ENCODE assay signal across 1 cellular context in the genomic region with DNA sequence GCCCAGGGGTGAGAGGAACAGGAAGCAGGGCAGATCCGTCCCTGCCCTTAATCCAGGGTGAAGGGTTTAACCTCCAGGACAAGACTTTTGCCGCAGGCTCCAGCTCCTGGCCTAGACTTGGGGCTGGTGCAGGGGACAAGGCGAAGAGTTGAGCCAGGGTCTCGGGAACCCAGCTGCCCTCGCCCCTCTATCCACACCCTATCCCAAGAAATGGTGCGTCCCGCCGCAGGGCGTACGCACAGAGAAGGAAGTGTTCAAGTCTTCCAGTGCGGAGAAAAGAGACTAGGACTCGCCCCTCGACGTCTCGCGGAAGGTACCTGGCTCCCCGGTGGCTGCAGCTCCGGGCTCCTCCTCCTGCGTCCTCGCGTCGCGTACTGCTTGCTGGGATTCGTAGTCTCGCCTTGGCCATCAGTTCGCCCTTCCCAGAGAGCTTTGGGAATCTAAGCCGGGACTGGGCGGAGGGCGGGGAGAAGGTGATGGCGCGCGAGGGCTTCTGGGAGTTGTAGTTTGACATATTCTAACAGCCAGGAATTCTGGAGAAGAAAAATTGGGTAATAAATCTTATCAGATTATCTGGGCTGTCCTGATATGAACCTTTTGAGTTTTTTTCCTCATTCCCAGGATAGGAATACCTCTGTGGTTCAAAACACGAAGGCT.
TF ChIP-seq lines count a peak whose summit lies in the region.

A gene with protein sequence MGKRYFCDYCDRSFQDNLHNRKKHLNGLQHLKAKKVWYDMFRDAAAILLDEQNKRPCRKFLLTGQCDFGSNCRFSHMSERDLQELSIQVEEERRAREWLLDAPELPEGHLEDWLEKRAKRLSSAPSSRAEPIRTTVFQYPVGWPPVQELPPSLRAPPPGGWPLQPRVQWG (minus strand): TSS at position 376 of the 657 bp plus-strand sequence. CDS start 18,463 bp downstream, outside the sequence.

TF ChIP-seq in HepG2, 621 proteins besides CTCF, POLR2A, EP300 and RAD21 (continued from another document and continues in another):
- TF ChIP-seq ZNF770 (CRISPR knock-in tag; IDR thresholded peaks at IDR 0.05) (peak; percentile 32; the same call in 1 of the 2 replicates), KLF16 (CRISPR knock-in tag; IDR thresholded peaks at IDR 0.05) (peak in 1 of 2 experiments; percentile 62; a peak in 2 of 4 replicates), TEAD3 (CRISPR knock-in tag; optimal IDR thresholded peaks at IDR 0.05; ENCODE audit: borderline replicate concordance) (peak; percentile 17), THAP11 (CRISPR knock-in tag; IDR thresholded peaks at IDR 0.05) (peak; percentile 98), ZNF235 (CRISPR knock-in tag; IDR thresholded peaks at IDR 0.05; ENCODE audit: borderline replicate concordance) (no peak), JARID2 (CRISPR knock-in tag; IDR thresholded peaks at IDR 0.05; ENCODE audit: insufficient replicate concordance) (peak; percentile 91), KDM5B (CRISPR knock-in tag; IDR thresholded peaks at IDR 0.05; ENCODE audit: borderline replicate concordance) (0 out of 2 replicates have a peak, but pooled peaks have one; percentile 58), ZFAT (CRISPR knock-in tag; conservative IDR thresholded peaks at IDR 0.05) (no peak), ATRX (CRISPR knock-in tag; IDR thresholded peaks at IDR 0.05; ENCODE audit: borderline replicate concordance) (no peak), ZFYVE20 (CRISPR knock-in tag; IDR thresholded peaks at IDR 0.05; ENCODE audit: borderline replicate concordance, low read depth) (no peak), PHF21A (CRISPR knock-in tag; IDR thresholded peaks at IDR 0.05) (peak; percentile 42; the same call in 1 of the 2 replicates), PTBP1 (IDR thresholded peaks at IDR 0.05; ENCODE audit: low read depth, low read length, poor library complexity, severe bottlenecking) (no peak), TFDP1 (CRISPR knock-in tag; IDR thresholded peaks at IDR 0.05; ENCODE audit: borderline replicate concordance) (peak; percentile 23; the same call in 1 of the 2 replicates), TAF15 (IDR thresholded peaks at IDR 0.05; ENCODE audit: low read depth, low read length, poor library complexity, severe bottlenecking) (peak; percentile 32), SNAI1 (CRISPR knock-in tag; IDR thresholded peaks at IDR 0.05; ENCODE audit: borderline replicate concordance) (peak; percentile 91; the same call in 1 of the 2 replicates), GPBP1L1 (CRISPR knock-in tag; IDR thresholded peaks at IDR 0.05) (no peak), ZNF780A (CRISPR knock-in tag; IDR thresholded peaks at IDR 0.05) (no peak), ISX (CRISPR knock-in tag; conservative IDR thresholded peaks at IDR 0.05) (no peak), TP53 (CRISPR knock-in tag; conservative IDR thresholded peaks at IDR 0.05) (no peak), ZSCAN20 (CRISPR knock-in tag; IDR thresholded peaks at IDR 0.05; ENCODE audit: borderline replicate concordance) (no peak), KAT8 (CRISPR knock-in tag; IDR thresholded peaks at IDR 0.05) (peak; percentile 87), RBFOX2 (IDR thresholded peaks at IDR 0.05; ENCODE audit: low read depth, low read length) (peak; percentile 66; the same call in 1 of the 2 replicates), LCORL (IDR thresholded peaks at IDR 0.05) (no peak), LCORL (CRISPR knock-in tag; IDR thresholded peaks at IDR 0.05) (no peak; the same call in 1 of the 2 replicates), ZNF264 (CRISPR knock-in tag; IDR thresholded peaks at IDR 0.05) (no peak), ZFP37 (CRISPR knock-in tag; IDR thresholded peaks at IDR 0.05; ENCODE audit: borderline replicate concordance) (no peak), ZNF670 (CRISPR knock-in tag; IDR thresholded peaks at IDR 0.05; ENCODE audit: borderline replicate concordance) (peak; percentile 78; the same call in 1 of the 2 replicates), SP5 (CRISPR knock-in tag; IDR thresholded peaks at IDR 0.05; ENCODE audit: borderline replicate concordance, low read depth) (no peak; the same call in 1 of the 2 replicates), ZNF816 (CRISPR knock-in tag; IDR thresholded peaks at IDR 0.05; ENCODE audit: borderline replicate concordance) (no peak), MXD4 (CRISPR knock-in tag; IDR thresholded peaks at IDR 0.05) (peak; percentile 47; the same call in 1 of the 2 replicates), KMT2A (CRISPR knock-in tag; IDR thresholded peaks at IDR 0.05) (peak; percentile 64), BHLHE40 (IDR thresholded peaks at IDR 0.05; ENCODE audit: low read length) (no peak), KAT2B (IDR thresholded peaks at IDR 0.05; ENCODE audit: borderline replicate concordance, low read depth, low read length) (no peak), ZNF614 (CRISPR knock-in tag; IDR thresholded peaks at IDR 0.05; ENCODE audit: borderline replicate concordance) (no peak; the same call in 1 of the 2 replicates), E2F2 (CRISPR knock-in tag; IDR thresholded peaks at IDR 0.05; ENCODE audit: borderline replicate concordance) (no peak), FOXJ3 (CRISPR knock-in tag; IDR thresholded peaks at IDR 0.05; ENCODE audit: borderline replicate concordance) (peak; percentile 12; the same call in 1 of the 2 replicates), ZNF674 (CRISPR knock-in tag; IDR thresholded peaks at IDR 0.05; ENCODE audit: low read depth) (no peak)
- TF ChIP-seq, protein P1, sequence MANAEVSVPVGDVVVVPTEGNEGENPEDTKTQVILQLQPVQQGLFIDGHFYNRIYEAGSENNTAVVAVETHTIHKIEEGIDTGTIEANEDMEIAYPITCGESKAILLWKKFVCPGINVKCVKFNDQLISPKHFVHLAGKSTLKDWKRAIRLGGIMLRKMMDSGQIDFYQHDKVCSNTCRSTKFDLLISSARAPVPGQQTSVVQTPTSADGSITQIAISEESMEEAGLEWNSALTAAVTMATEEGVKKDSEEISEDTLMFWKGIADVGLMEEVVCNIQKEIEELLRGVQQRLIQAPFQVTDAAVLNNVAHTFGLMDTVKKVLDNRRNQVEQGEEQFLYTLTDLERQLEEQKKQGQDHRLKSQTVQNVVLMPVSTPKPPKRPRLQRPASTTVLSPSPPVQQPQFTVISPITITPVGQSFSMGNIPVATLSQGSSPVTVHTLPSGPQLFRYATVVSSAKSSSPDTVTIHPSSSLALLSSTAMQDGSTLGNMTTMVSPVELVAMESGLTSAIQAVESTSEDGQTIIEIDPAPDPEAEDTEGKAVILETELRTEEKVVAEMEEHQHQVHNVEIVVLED (CRISPR knock-in tag; IDR thresholded peaks at IDR 0.05; ENCODE audit: borderline replicate concordance), result peak; percentile 99
- TF ChIP-seq, protein P2, sequence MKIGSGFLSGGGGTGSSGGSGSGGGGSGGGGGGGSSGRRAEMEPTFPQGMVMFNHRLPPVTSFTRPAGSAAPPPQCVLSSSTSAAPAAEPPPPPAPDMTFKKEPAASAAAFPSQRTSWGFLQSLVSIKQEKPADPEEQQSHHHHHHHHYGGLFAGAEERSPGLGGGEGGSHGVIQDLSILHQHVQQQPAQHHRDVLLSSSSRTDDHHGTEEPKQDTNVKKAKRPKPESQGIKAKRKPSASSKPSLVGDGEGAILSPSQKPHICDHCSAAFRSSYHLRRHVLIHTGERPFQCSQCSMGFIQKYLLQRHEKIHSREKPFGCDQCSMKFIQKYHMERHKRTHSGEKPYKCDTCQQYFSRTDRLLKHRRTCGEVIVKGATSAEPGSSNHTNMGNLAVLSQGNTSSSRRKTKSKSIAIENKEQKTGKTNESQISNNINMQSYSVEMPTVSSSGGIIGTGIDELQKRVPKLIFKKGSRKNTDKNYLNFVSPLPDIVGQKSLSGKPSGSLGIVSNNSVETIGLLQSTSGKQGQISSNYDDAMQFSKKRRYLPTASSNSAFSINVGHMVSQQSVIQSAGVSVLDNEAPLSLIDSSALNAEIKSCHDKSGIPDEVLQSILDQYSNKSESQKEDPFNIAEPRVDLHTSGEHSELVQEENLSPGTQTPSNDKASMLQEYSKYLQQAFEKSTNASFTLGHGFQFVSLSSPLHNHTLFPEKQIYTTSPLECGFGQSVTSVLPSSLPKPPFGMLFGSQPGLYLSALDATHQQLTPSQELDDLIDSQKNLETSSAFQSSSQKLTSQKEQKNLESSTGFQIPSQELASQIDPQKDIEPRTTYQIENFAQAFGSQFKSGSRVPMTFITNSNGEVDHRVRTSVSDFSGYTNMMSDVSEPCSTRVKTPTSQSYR (CRISPR knock-in tag; IDR thresholded peaks at IDR 0.05; ENCODE audit: borderline replicate concordance), result no peak
- TF ChIP-seq, protein P3, sequence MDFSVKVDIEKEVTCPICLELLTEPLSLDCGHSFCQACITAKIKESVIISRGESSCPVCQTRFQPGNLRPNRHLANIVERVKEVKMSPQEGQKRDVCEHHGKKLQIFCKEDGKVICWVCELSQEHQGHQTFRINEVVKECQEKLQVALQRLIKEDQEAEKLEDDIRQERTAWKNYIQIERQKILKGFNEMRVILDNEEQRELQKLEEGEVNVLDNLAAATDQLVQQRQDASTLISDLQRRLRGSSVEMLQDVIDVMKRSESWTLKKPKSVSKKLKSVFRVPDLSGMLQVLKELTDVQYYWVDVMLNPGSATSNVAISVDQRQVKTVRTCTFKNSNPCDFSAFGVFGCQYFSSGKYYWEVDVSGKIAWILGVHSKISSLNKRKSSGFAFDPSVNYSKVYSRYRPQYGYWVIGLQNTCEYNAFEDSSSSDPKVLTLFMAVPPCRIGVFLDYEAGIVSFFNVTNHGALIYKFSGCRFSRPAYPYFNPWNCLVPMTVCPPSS (IDR thresholded peaks at IDR 0.05), result no peak
- TF ChIP-seq, protein P4, sequence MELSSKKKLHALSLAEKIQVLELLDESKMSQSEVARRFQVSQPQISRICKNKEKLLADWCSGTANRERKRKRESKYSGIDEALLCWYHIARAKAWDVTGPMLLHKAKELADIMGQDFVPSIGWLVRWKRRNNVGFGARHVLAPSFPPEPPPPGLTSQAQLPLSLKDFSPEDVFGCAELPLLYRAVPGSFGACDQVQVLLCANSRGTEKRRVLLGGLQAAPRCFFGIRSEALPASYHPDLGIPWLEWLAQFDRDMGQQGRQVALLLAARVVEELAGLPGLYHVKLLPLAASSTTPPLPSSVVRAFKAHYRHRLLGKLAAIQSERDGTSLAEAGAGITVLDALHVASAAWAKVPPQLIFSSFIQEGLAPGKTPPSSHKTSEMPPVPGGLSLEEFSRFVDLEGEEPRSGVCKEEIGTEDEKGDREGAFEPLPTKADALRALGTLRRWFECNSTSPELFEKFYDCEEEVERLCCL (CRISPR knock-in tag; IDR thresholded peaks at IDR 0.05; ENCODE audit: borderline replicate concordance), result no peak
- TF ChIP-seq, protein P5, sequence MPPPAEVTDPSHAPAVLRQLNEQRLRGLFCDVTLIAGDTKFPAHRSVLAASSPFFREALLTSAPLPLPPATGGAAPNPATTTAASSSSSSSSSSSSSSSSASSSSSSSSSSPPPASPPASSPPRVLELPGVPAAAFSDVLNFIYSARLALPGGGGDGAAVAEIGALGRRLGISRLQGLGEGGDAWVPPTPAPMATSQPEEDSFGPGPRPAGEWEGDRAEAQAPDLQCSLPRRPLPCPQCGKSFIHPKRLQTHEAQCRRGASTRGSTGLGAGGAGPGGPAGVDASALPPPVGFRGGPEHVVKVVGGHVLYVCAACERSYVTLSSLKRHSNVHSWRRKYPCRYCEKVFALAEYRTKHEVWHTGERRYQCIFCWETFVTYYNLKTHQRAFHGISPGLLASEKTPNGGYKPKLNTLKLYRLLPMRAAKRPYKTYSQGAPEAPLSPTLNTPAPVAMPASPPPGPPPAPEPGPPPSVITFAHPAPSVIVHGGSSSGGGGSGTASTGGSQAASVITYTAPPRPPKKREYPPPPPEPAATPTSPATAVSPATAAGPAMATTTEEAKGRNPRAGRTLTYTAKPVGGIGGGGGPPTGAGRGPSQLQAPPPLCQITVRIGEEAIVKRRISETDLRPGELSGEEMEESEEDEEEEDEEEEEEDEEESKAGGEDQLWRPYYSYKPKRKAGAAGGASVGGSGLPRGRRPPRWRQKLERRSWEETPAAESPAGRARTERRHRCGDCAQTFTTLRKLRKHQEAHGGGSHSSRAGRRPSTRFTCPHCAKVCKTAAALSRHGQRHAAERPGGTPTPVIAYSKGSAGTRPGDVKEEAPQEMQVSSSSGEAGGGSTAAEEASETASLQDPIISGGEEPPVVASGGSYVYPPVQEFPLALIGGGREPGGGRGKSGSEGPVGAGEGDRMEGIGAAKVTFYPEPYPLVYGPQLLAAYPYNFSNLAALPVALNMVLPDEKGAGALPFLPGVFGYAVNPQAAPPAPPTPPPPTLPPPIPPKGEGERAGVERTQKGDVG (CRISPR knock-in tag; IDR thresholded peaks at IDR 0.05; ENCODE audit: borderline replicate concordance), result 0 out of 2 replicates have a peak, but pooled peaks have one; percentile 8
